10 cellular contexts compared by ENCODE assay signal in the genomic region with DNA sequence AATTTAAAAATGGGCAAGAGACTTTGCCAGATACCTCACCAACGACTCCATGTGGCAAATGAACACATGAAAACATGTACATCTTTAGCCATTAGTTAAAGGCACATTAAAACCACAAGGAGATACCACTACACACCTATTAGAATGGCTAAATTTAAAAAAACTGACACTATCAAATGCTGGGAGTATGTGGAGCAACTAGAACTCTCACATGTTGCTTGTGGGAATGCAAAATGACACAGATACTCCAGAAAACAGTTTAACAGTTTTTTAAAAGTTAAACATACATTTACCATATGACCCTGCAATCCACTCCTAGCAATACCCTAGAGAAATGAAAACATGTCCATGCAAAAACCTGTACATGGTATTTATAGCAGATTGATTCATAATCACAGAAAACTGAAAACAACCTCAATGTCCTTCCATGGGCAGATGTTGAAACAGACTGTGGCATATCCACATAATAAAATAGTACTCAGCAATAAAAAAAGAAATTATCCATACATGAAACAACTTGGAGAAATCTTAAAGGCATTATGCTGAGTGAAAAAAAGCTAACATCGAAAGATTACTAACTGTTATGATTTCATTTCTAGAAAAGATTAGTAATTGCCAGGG. TPM values are rescaled to one million over a fixed set of nuclear protein-coding genes. Genes with fewer than 3 reads are reported as not detected.
DNase-seq lines count a peak whose midpoint lies in the region; ATAC-seq and TF ChIP-seq lines count a peak whose summit lies in the region.
"Had no signal": no experiment of that assay in that cellular context is flagged by ENCODE, and none has a peak within 500 bp of the region (broad histone marks: within the 10 kb centered on the region; RNA-seq: fewer than 3 reads in every experiment).

No MANE protein-coding gene starts in this region.

- H3K9me3 ChIP-seq in HAP-1 (peaks cover 4% of the 10 kb centered on the region; the same call in 1 of the 2 replicates), esophagus muscularis mucosa (no peaks in the 10 kb centered on the region), sigmoid colon (no peaks in the 10 kb centered on the region)
- H3K9me3 ChIP-seq in CD8-positive, alpha-beta T cell (ENCODE audit: low read length) = no peaks in the 10 kb centered on the region

- TF ChIP-seq POLR2A in esophagus muscularis mucosa (IDR thresholded peaks at IDR 0.05; ENCODE audit: low read depth) (no peak), sigmoid colon (IDR thresholded peaks at IDR 0.05) (no peak)

- no peaks in the 10 kb centered on the region for H3K27me3 ChIP-seq in HAP-1 (ENCODE audit: low read depth)
- no peaks in the 10 kb centered on the region for H3K27me3 ChIP-seq in esophagus muscularis mucosa
- H3K27me3 ChIP-seq in sigmoid colon = no peaks in the 10 kb centered on the region
- peaks cover 5% of the 10 kb centered on the region for H3K27me3 ChIP-seq in CD8-positive, alpha-beta T cell (ENCODE audit: insufficient read depth, low read length)
- H3K27me3 ChIP-seq: heart right ventricle, SJCRH30 had no signal

- H3K27ac ChIP-seq in esophagus muscularis mucosa (replicated peaks in 1 of 4) = peak overlapping the region in 1 of 4 donors; percentile 3
- peak overlapping the region in 3 of 4 donors; percentile 96 to 100 (median 97) for H3K27ac ChIP-seq in sigmoid colon
- H3K27ac ChIP-seq in CD8-positive, alpha-beta T cell (ENCODE audit: low read depth, low read length) = no peak overlapping the region
- H3K27ac ChIP-seq: SJCRH30 had no signal

- WGBS in esophagus muscularis mucosa = 86% methylated on average over 2 of the region's 2 CpGs
- 91 to 95% methylated on average over 2 of the region's 2 CpGs for WGBS in sigmoid colon, 2 donors

- peak overlapping the region; percentile 28 to 63 (median 34) for H3K4me3 Mint-ChIP-seq in T-cell
- no peak overlapping the region for H3K4me3 Mint-ChIP-seq in CD8-positive, alpha-beta T cell

- DNase-seq in HAP-1 (ENCODE audit: low spot score in 2 of 2) (no peak), T-cell (no peak), esophagus muscularis mucosa (ENCODE audit: extremely low spot score) (no peak), sigmoid colon (no peak), NCI-H1694 treated with DMSO at 0.1 percent for 48 hours (lab: John Stamatoyannopoulos, UW) (no peak), NCI-H524 (lab: John Stamatoyannopoulos, UW) (no peak)
- no peak for DNase-seq in CD8-positive, alpha-beta T cell
- DNase-seq: heart right ventricle; SJCRH30; stimulated activated naive CD4-positive, alpha-beta T cell treated with Interleukin-2 at 50 U/mL for 16 hours had no signal

- H3K4me3 ChIP-seq in HAP-1 (peak overlapping the region; percentile 81), esophagus muscularis mucosa (peak overlapping the region; percentile 81 to 97 (median 91)), sigmoid colon (peak overlapping the region; percentile 87 to 97 (median 90))
- H3K4me3 ChIP-seq in CD8-positive, alpha-beta T cell (ENCODE audit: low read depth, low read length) = no peak overlapping the region

- TF ChIP-seq CTCF in esophagus muscularis mucosa (IDR thresholded peaks at IDR 0.05) (no peak), sigmoid colon (IDR thresholded peaks at IDR 0.05) (no peak)
- no peak for TF ChIP-seq CTCF in CD8-positive, alpha-beta T cell (IDR thresholded peaks at IDR 0.05)

- POLR2A ChIA-PET in T-cell (lab: Charles Lee) = no interaction called here
- POLR2A ChIA-PET in CD8-positive, alpha-beta T cell (lab: Charles Lee) = no interaction called here

- H3K27me3 Mint-ChIP-seq in T-cell = peaks cover 14 to 28% of the 10 kb centered on the region in 2 donors
- H3K27me3 Mint-ChIP-seq in CD8-positive, alpha-beta T cell (ENCODE audit: low read depth) = peaks cover 23% of the 10 kb centered on the region

- intact Hi-C loops in esophagus muscularis mucosa (cut with DNase I) (loop anchor here (5.0 kb wide), 2 partner anchors 33 to 48 kb away; a partner anchor contains a TSS), sigmoid colon (cut with DNase I) (loop anchor here (2.0 kb wide), 1 partner anchor 47 kb away; a partner anchor contains a TSS)
- intact Hi-C loops in CD8-positive, alpha-beta T cell (cut with DNase I, micrococcal nuclease) = loop anchor here in 1 of 2 experiments (2.0 to 5.0 kb wide), 2 partner anchors 47 to 97 kb away; a partner anchor contains a TSS

- H3K9me3 Mint-ChIP-seq in T-cell = peaks cover 0 to 5% (median under 1%) of the 10 kb centered on the region in 3 donors
- H3K9me3 Mint-ChIP-seq in CD8-positive, alpha-beta T cell = peaks cover 5% of the 10 kb centered on the region

- peaks cover 12 to 27% (median 14%) of the 10 kb centered on the region in 3 donors for H3K4me1 Mint-ChIP-seq in T-cell
- peaks cover 11% of the 10 kb centered on the region for H3K4me1 Mint-ChIP-seq in CD8-positive, alpha-beta T cell (ENCODE audit: low read depth)

- TF ChIP-seq EP300 in esophagus muscularis mucosa (IDR thresholded peaks at IDR 0.05) (no peak), sigmoid colon (IDR thresholded peaks at IDR 0.05) (no peak)

- no peak overlapping the region for H3K27ac Mint-ChIP-seq in T-cell
- no peak overlapping the region for H3K27ac Mint-ChIP-seq in CD8-positive, alpha-beta T cell

- ATAC-seq in T-cell (replicated peaks in 1 of 4) = no peak
- no peak for ATAC-seq in CD8-positive, alpha-beta T cell
- ATAC-seq: heart right ventricle had no signal

- H3K36me3 Mint-ChIP-seq in T-cell = no peaks in the 10 kb centered on the region
- H3K36me3 Mint-ChIP-seq in CD8-positive, alpha-beta T cell = peaks cover 2% of the 10 kb centered on the region

- H3K36me3 ChIP-seq in HAP-1 (replicated peaks) (no peaks in the 10 kb centered on the region), esophagus muscularis mucosa (no peaks in the 10 kb centered on the region), sigmoid colon (no peaks in the 10 kb centered on the region)
- H3K36me3 ChIP-seq in CD8-positive, alpha-beta T cell (ENCODE audit: insufficient read depth, low read length) = no peaks in the 10 kb centered on the region
- H3K36me3 ChIP-seq: heart right ventricle, SJCRH30 had no signal

- CTCF ChIA-PET in T-cell (lab: Charles Lee) = no interaction called here
- CTCF ChIA-PET in CD8-positive, alpha-beta T cell (lab: Charles Lee) = interaction anchor here (0.6 kb wide), 1 partner anchor 19 kb away, joined by 3 read pairs; no protein-coding TSS in a partner anchor

- in situ Hi-C loops in HAP-1 (cut with MboI; ENCODE audit: low sequenced_read_pairs) = no loop called here

- H3K4me1 ChIP-seq in HAP-1 (peaks cover 14% of the 10 kb centered on the region), esophagus muscularis mucosa (peaks cover 6 to 45% (median 41%) of the 10 kb centered on the region in 4 donors), sigmoid colon (peaks cover 0 to 70% (median 31%) of the 10 kb centered on the region in 4 donors)
- H3K4me1 ChIP-seq in CD8-positive, alpha-beta T cell (ENCODE audit: insufficient read depth, low read length) = peaks cover 4% of the 10 kb centered on the region
- H3K4me1 ChIP-seq: SJCRH30 had no signal

RNA-seq across cellular contexts. Expression of a gene that starts 1.9 kb away (rescaled TPM):
- 1 to 10 TPM in 2 of 5 donors, under 1 TPM in 3; 0.23 to 1.6 (median 0.82) TPM for total RNA-seq in T-cell
- 100 to 1,000 TPM in 1 of 4 donors, 10 to 100 TPM in 3; 57.8 to 102 (median 70.3) TPM for total RNA-seq in esophagus muscularis mucosa
- total RNA-seq in sigmoid colon = 100 to 1,000 TPM; 115 to 188 (median 167) TPM
- 10 to 100 TPM in 1 of 3 donors, 1 to 10 TPM in 2; 3.5 to 10.1 (median 7.8) TPM for polyA plus RNA-seq in sigmoid colon
- under 1 TPM; 0.08 TPM for total RNA-seq in CD8-positive, alpha-beta T cell

RNA-seq across cellular contexts. Expression of a gene that starts 48.1 kb away (rescaled TPM):
- 1 to 10 TPM; 3.2 to 5.1 (median 3.9) TPM for total RNA-seq in T-cell
- total RNA-seq in esophagus muscularis mucosa = 10 to 100 TPM; 29.0 to 42.8 (median 39.6) TPM
- 10 to 100 TPM; 55.6 to 74.5 (median 60.0) TPM for total RNA-seq in sigmoid colon
- polyA plus RNA-seq in sigmoid colon = 1 to 10 TPM in 2 of 3 donors, under 1 TPM in 1; 0.92 to 2.9 (median 1.8) TPM
- 1 to 10 TPM; 4.6 to 5.0 TPM for total RNA-seq in CD8-positive, alpha-beta T cell

Comparison
In these comparisons a context has a peak if more than half of its experiments do, and no peak if none do; other contexts are left out.
1. RNA of a gene that starts 1.9 kb away (total RNA-seq): 115 to 188 TPM in sigmoid colon and 57.8 to 102 TPM in esophagus muscularis mucosa; 0.23 to 1.6 TPM in T-cell and 0.08 TPM in CD8-positive, alpha-beta T cell; every median in the first group is over 10 times any median in the second.
2. RNA of a gene that starts 48.1 kb away (total RNA-seq): 55.6 to 74.5 TPM in sigmoid colon and 29.0 to 42.8 TPM in esophagus muscularis mucosa; 4.6 to 5.0 TPM in CD8-positive, alpha-beta T cell and 3.2 to 5.1 TPM in T-cell; every median in the first group is over 4 times any median in the second.